In genomic region chr11:65557280-65558001, GRCh38 we compare ENCODE assay signal across 6 cellular contexts. TPM values are rescaled to one million over a fixed set of nuclear protein-coding genes. Genes with fewer than 3 reads are reported as not detected.
DNase-seq lines count a peak whose midpoint lies in the region; ATAC-seq and TF ChIP-seq lines count a peak whose summit lies in the region.

No MANE protein-coding gene starts in this region.

- no peaks in the 10 kb centered on the region for H3K36me3 ChIP-seq in mucosa of descending colon (ENCODE audit: low read depth)

- H3K36me3 Mint-ChIP-seq in Calu3 (ENCODE audit: insufficient read depth, unreplicated experiment): peaks cover 54% of the 10 kb centered on the region
- no peaks in the 10 kb centered on the region for H3K36me3 Mint-ChIP-seq in activated naive CD8-positive, alpha-beta T cell treated with anti-CD3 and anti-CD28 coated beads, Interleukin-2, amount 50 U/mL, for 24 hours (ENCODE audit: low read depth)

- H3K4me1 Mint-ChIP-seq in Calu3 (ENCODE audit: low read depth, unreplicated experiment): peaks cover 68% of the 10 kb centered on the region
- peaks cover 66% of the 10 kb centered on the region for H3K4me1 Mint-ChIP-seq in activated naive CD8-positive, alpha-beta T cell treated with anti-CD3 and anti-CD28 coated beads, Interleukin-2, amount 50 U/mL, for 24 hours

- H3K4me3 ChIP-seq in mucosa of descending colon: peak overlapping the region; percentile 17

- BruUV-seq in Calu3 (replicated peaks; lab: Mats Ljungman, UMichigan): no TSS peak

- no peaks in the 10 kb centered on the region for H3K9me3 Mint-ChIP-seq in Calu3 (ENCODE audit: low read depth, unreplicated experiment)
- H3K9me3 Mint-ChIP-seq in activated naive CD8-positive, alpha-beta T cell treated with anti-CD3 and anti-CD28 coated beads, Interleukin-2, amount 50 U/mL, for 24 hours: no peaks in the 10 kb centered on the region

- H3K9me3 ChIP-seq in mucosa of descending colon: no peaks in the 10 kb centered on the region

- peaks cover 25% of the 10 kb centered on the region for H3K4me1 ChIP-seq in mucosa of descending colon (ENCODE audit: low read depth)

- intact Hi-C loops in Calu3 (cut with micrococcal nuclease; ENCODE audit: unreplicated experiment): no loop called here
- intact Hi-C loops in mucosa of descending colon (cut with DNase I, micrococcal nuclease): no loop called here

- H3K27ac Mint-ChIP-seq in Calu3 (ENCODE audit: unreplicated experiment): peak overlapping the region; percentile 85
- peak overlapping the region; percentile 86 for H3K27ac Mint-ChIP-seq in activated naive CD8-positive, alpha-beta T cell treated with anti-CD3 and anti-CD28 coated beads, Interleukin-2, amount 50 U/mL, for 24 hours

- peak overlapping the region; percentile 77 for H3K4me3 Mint-ChIP-seq in Calu3 (ENCODE audit: low read depth, unreplicated experiment)
- peak overlapping the region; percentile 78 for H3K4me3 Mint-ChIP-seq in activated naive CD8-positive, alpha-beta T cell treated with anti-CD3 and anti-CD28 coated beads, Interleukin-2, amount 50 U/mL, for 24 hours

- H3K27me3 Mint-ChIP-seq in Calu3 (ENCODE audit: unreplicated experiment): no peaks in the 10 kb centered on the region
- no peaks in the 10 kb centered on the region for H3K27me3 Mint-ChIP-seq in activated naive CD8-positive, alpha-beta T cell treated with anti-CD3 and anti-CD28 coated beads, Interleukin-2, amount 50 U/mL, for 24 hours

- no peak for ATAC-seq in activated naive CD8-positive, alpha-beta T cell treated with anti-CD3 and anti-CD28 coated beads, Interleukin-2, amount 50 U/mL, for 24 hours
- ATAC-seq in mucosa of descending colon (no peak), HG03442 (IDR thresholded peaks at IDR 0.05; ENCODE audit: unreplicated experiment) (no peak), HG03159 (IDR thresholded peaks at IDR 0.05; ENCODE audit: unreplicated experiment) (no peak)

- TF ChIP-seq CTCF in Calu3 (IDR thresholded peaks at IDR 0.05; ENCODE audit: unreplicated experiment) (no peak), mucosa of descending colon (IDR thresholded peaks at IDR 0.05) (no peak)

- CTCF ChIA-PET in Calu3 (lab: Charles Lee): interaction anchor here (0.6 to 1.3 kb wide), 3 partner anchors 13 to 181 kb away, joined by 3 to 5 read pairs (median 4); partner anchors contain the start of gene ZNRD2

- no peak for DNase-seq in Calu3
- DNase-seq in activated naive CD8-positive, alpha-beta T cell treated with anti-CD3 and anti-CD28 coated beads, Interleukin-2, amount 50 U/mL, for 24 hours: no peak
- DNase-seq in mucosa of descending colon: peak in 1 of 3 donors; percentile 57
- DNase-seq in epidermal melanocyte (ENCODE audit: insufficient read length, low spot score): no peak

RNA-seq across cellular contexts. Expression of gene LTBP3, which starts 0.7 kb away (rescaled TPM):
- total RNA-seq in Calu3 (2022) (166 and 169 TPM in 2 replicates), mucosa of descending colon (100 to 1,000 TPM in 1 of 3 donors, 10 to 100 TPM in 2; 22.6 to 133 (median 36.7) TPM)

RNA-seq across cellular contexts. Expression of gene ZNRD2, which starts 12.8 kb away (rescaled TPM):
- total RNA-seq in Calu3 (2022): 40.7 and 45.3 TPM in 2 replicates
- total RNA-seq in mucosa of descending colon: 10 to 100 TPM; 20.9 to 24.6 (median 21.0) TPM

RNA-seq across cellular contexts. Expression of gene FAM89B, which starts 14.9 kb away (rescaled TPM):
- total RNA-seq in Calu3 (2022) (29.8 and 30.6 TPM in 2 replicates), mucosa of descending colon (10 to 100 TPM; 26.4 to 61.2 (median 28.5) TPM)

RNA-seq across cellular contexts. Expression of gene EHBP1L1, which starts 18.4 kb away (rescaled TPM):
- 73.7 and 81.0 TPM in 2 replicates for total RNA-seq in Calu3 (2022)
- 100 to 1,000 TPM in 1 of 3 donors, 10 to 100 TPM in 2; 65.8 to 208 (median 65.9) TPM for total RNA-seq in mucosa of descending colon

RNA-seq across cellular contexts. Expression of gene SCYL1, which starts 32.6 kb away (rescaled TPM):
- total RNA-seq in Calu3 (2022) (47.8 and 53.6 TPM in 2 replicates), mucosa of descending colon (10 to 100 TPM; 60.1 to 77.4 (median 60.3) TPM)
